Comparison of ENCODE assay signal across 34 cellular contexts in the genomic region with DNA sequence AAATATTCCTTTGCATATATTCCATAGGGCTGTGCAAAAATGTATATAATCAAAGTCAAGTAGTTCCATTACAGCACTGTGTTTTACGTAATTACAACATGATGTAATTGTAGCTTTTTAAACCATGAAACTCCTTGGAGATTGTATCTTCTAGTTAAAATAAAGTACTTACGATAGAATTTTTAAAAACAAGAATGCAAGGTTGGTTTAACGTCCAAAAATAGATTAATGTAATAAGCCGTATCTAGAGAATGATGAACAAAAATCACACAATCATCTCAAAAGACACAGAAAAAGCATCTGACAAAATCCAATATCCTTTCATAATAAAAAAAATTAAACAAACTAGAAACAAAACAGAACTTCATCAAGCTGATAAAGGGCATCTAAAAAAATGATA.
DNase-seq lines count a peak whose midpoint lies in the region; ATAC-seq, FAIRE-seq and TF ChIP-seq lines count a peak whose summit lies in the region.
"Had no signal": no experiment of that assay in that cellular context is flagged by ENCODE, and none has a peak within 500 bp of the region (broad histone marks: within the 10 kb centered on the region; RNA-seq: fewer than 3 reads in every experiment).

No MANE protein-coding gene starts in this region.

- no peak for TF ChIP-seq EP300 in K562 (IDR thresholded peaks at IDR 0.05; ENCODE audit: low read length)

- no peak overlapping the region for H3K4me3 Mint-ChIP-seq in activated CD4-positive, alpha-beta T cell treated with anti-CD3 and anti-CD28 coated beads for 36 hours
- H3K4me3 Mint-ChIP-seq: B cell; CD14-positive monocyte; CD4-positive, alpha-beta memory T cell; CD4-positive, alpha-beta T cell; CD4-positive, CD25-positive, alpha-beta regulatory T cell; CD8-positive, alpha-beta memory T cell; CD8-positive, alpha-beta T cell had no signal

- H3K9me3 ChIP-seq in adipocyte (ENCODE audit: control insufficient read depth, low read length), result peaks cover 60% of the 10 kb centered on the region
- peaks cover 11% of the 10 kb centered on the region for H3K9me3 ChIP-seq in K562 (replicated peaks; ENCODE audit: control insufficient read depth, insufficient read depth, low read depth, low read length)
- H3K9me3 ChIP-seq in right atrium auricular region, result peaks cover 5 to 39% of the 10 kb centered on the region in 2 donors
- H3K9me3 ChIP-seq: BE2C had no signal

- no peak for TF ChIP-seq POLR2A in K562 (conservative IDR thresholded peaks at IDR 0.05)

- no peaks in the 10 kb centered on the region for H4K20me1 ChIP-seq in K562 (replicated peaks; ENCODE audit: control insufficient read depth, insufficient read depth, low read length)
- H4K20me1 ChIP-seq: BLaER1; BLaER1 treated with 17β-estradiol and CSF1 and Interleukin-3, amounts not matched to agents 10 nM and 100 nM had no signal

- WGBS in K562 (ENCODE audit: insufficient coverage, low coverage, missing lambda C conversion rate), result 95% methylated on average over 4 of the region's 4 CpGs

- no TSS peak for BruUV-seq in K562 (replicated peaks; lab: Mats Ljungman, UMichigan)

- POLR2A ChIA-PET in K562 (lab: Yijun Ruan, JAX), result no interaction called here
- POLR2A ChIA-PET in activated CD4-positive, alpha-beta T cell treated with anti-CD3 and anti-CD28 coated beads for 36 hours (lab: Charles Lee), result no interaction called here

- no peak overlapping the region for H3K27ac Mint-ChIP-seq in activated CD4-positive, alpha-beta T cell treated with anti-CD3 and anti-CD28 coated beads for 36 hours
- H3K27ac Mint-ChIP-seq: B cell; CD14-positive monocyte; CD4-positive, alpha-beta memory T cell; CD4-positive, alpha-beta T cell; CD4-positive, CD25-positive, alpha-beta regulatory T cell; CD8-positive, alpha-beta memory T cell; CD8-positive, alpha-beta T cell had no signal

- peaks cover 17% of the 10 kb centered on the region for H3K9me3 Mint-ChIP-seq in activated CD4-positive, alpha-beta T cell treated with anti-CD3 and anti-CD28 coated beads for 36 hours (ENCODE audit: low read depth)

- TF ChIP-seq RAD21 in K562 (CRISPR knock-in tag; conservative IDR thresholded peaks at IDR 0.05 in 1 of 2, IDR thresholded peaks at IDR 0.05 in 1 of 2), result no peak

- DNase-seq in adipocyte (ENCODE audit: low read depth) (no peak), K562 (ENCODE audit: extremely low read depth in 1 of 4, low spot score in 3 of 4) (no peak), right atrium auricular region (ENCODE audit: low spot score) (no peak), T-helper 2 cell (no peak)
- DNase-seq in activated CD4-positive, alpha-beta T cell treated with anti-CD3 and anti-CD28 coated beads for 36 hours, result no peak
- DNase-seq: 8988T; ACHN; AML-193; BE2C; C1 segment of cervical spinal cord; Caco-2; Calu3; CD4-positive, alpha-beta memory T cell; CD4-positive, alpha-beta T cell; CD4-positive, CD25-positive, alpha-beta regulatory T cell; CD8-positive, alpha-beta memory T cell; CD8-positive, alpha-beta T cell; COR-L47; DMS 273 treated with DMSO at 0.1 percent for 48 hours; DMS153; DMS53; DMS79; DMS79 treated with DMSO at 0.1 percent for 48 hours; DND-41; EL had no signal

- H3K4me1 ChIP-seq in adipocyte (ENCODE audit: control insufficient read depth, insufficient read depth, low read length) (no peaks in the 10 kb centered on the region), K562 (replicated peaks in 1 of 2; ENCODE audit: control insufficient read depth in 2 of 2, insufficient read depth in 2 of 2, low read length in 2 of 2) (no peaks in the 10 kb centered on the region; a peak in 1 of 5 replicates), right atrium auricular region (no peaks in the 10 kb centered on the region)
- H3K4me1 ChIP-seq: A549, BE2C, Caco-2 had no signal

- in situ Hi-C loops in K562 (cut with MboI), result no loop called here

- intact Hi-C loops in K562 (cut with micrococcal nuclease), result no loop called here
- intact Hi-C loops in activated CD4-positive, alpha-beta T cell treated with anti-CD3 and anti-CD28 coated beads for 36 hours (cut with DNase I, micrococcal nuclease), result no loop called here

- peaks cover 42% of the 10 kb centered on the region for H3K36me3 Mint-ChIP-seq in activated CD4-positive, alpha-beta T cell treated with anti-CD3 and anti-CD28 coated beads for 36 hours (ENCODE audit: low read depth)

- CTCF ChIA-PET in K562 (lab: Yijun Ruan, JAX; ENCODE audit: low intra/inter-chr PET ratio), result no interaction called here
- CTCF ChIA-PET in activated CD4-positive, alpha-beta T cell treated with anti-CD3 and anti-CD28 coated beads for 36 hours (lab: Charles Lee), result interaction anchor here (0.6 kb wide), 1 partner anchor 86 kb away, joined by 5 read pairs; no protein-coding TSS in a partner anchor

- no peaks in the 10 kb centered on the region for H3K9me1 ChIP-seq in K562 (ENCODE audit: control insufficient read depth, insufficient read depth, low read length)

- no peak overlapping the region for H3K4me2 ChIP-seq in K562 (ENCODE audit: insufficient read depth, low read length)
- H3K4me2 ChIP-seq: A549; BLaER1; BLaER1 treated with 17β-estradiol and CSF1 and Interleukin-3, amounts not matched to agents 10 nM and 100 nM had no signal

- H3K27me3 Mint-ChIP-seq in activated CD4-positive, alpha-beta T cell treated with anti-CD3 and anti-CD28 coated beads for 36 hours, result no peaks in the 10 kb centered on the region
- H3K27me3 Mint-ChIP-seq: B cell; CD4-positive, alpha-beta memory T cell; CD4-positive, alpha-beta T cell; CD4-positive, CD25-positive, alpha-beta regulatory T cell; CD8-positive, alpha-beta memory T cell had no signal

- peaks cover 4% of the 10 kb centered on the region for H3K4me1 Mint-ChIP-seq in activated CD4-positive, alpha-beta T cell treated with anti-CD3 and anti-CD28 coated beads for 36 hours

- TF ChIP-seq CTCF in K562 (IDR thresholded peaks at IDR 0.05 in 2 of 3, conservative IDR thresholded peaks at IDR 0.05 in 1 of 3; ENCODE audit: insufficient read depth in 2 of 3, low read depth in 1 of 3, low read length in 3 of 3) (no peak), right atrium auricular region (IDR thresholded peaks at IDR 0.05) (no peak)

- H3K9ac ChIP-seq in adipocyte (ENCODE audit: low read length) (no peak overlapping the region), K562 (ENCODE audit: insufficient read depth in 1 of 2, low read depth in 2 of 2, low read length in 2 of 2) (no peak overlapping the region)
- H3K9ac ChIP-seq: BLaER1; BLaER1 treated with 17β-estradiol and CSF1 and Interleukin-3, amounts not matched to agents 10 nM and 100 nM had no signal

- H3K27ac ChIP-seq in K562 (ENCODE audit: extremely low read depth, low read depth, low read length), result no peak overlapping the region
- H3K27ac ChIP-seq in right atrium auricular region, result no peak overlapping the region
- H3K27ac ChIP-seq: 22Rv1; A549; BLaER1; BLaER1 treated with 17β-estradiol and CSF1 and Interleukin-3, amounts not matched to agents 10 nM and 100 nM; C4-2B had no signal

- peak overlapping the region; percentile 53 for H3K4me3 ChIP-seq in adipocyte (ENCODE audit: low read length)
- no peak overlapping the region for H3K4me3 ChIP-seq in K562
- no peak overlapping the region for H3K4me3 ChIP-seq in right atrium auricular region
- H3K4me3 ChIP-seq: A549; BLaER1; BLaER1 treated with 17β-estradiol and CSF1 and Interleukin-3, amounts not matched to agents 10 nM and 100 nM had no signal

- no peaks in the 10 kb centered on the region for H3K27me3 ChIP-seq in adipocyte (replicated peaks; ENCODE audit: control insufficient read depth, insufficient read depth, low read length)
- no peaks in the 10 kb centered on the region for H3K27me3 ChIP-seq in K562 (ENCODE audit: control insufficient read depth in 2 of 2, insufficient read depth in 2 of 2, low read length in 2 of 2)
- no peaks in the 10 kb centered on the region for H3K27me3 ChIP-seq in right atrium auricular region
- H3K27me3 ChIP-seq: BE2C; BLaER1; BLaER1 treated with 17β-estradiol and CSF1 and Interleukin-3, amounts not matched to agents 10 nM and 100 nM had no signal

- no peak for ATAC-seq in K562
- ATAC-seq in activated CD4-positive, alpha-beta T cell treated with anti-CD3 and anti-CD28 coated beads for 36 hours, result no peak
- ATAC-seq: A549; CD8-positive, alpha-beta T cell had no signal

- H3K36me3 ChIP-seq in adipocyte (ENCODE audit: control insufficient read depth, insufficient read depth, low read length, severe bottlenecking) (peaks cover 22% of the 10 kb centered on the region), K562 (ENCODE audit: control insufficient read depth, insufficient read depth, low read length) (no peaks in the 10 kb centered on the region), right atrium auricular region (peaks cover 5% of the 10 kb centered on the region)
- H3K36me3 ChIP-seq: BE2C had no signal

- no peak overlapping the region for H2AFZ ChIP-seq in K562 (ENCODE audit: low read depth, low read length)

- FAIRE-seq in G401.6 (lab: Jason Lieb, UNC) (peak; percentile 17), K562 (lab: Jason Lieb, UNC) (no peak)
- FAIRE-seq: A549, D721Med had no signal

- H3K79me2 ChIP-seq in K562 (ENCODE audit: control insufficient read depth, insufficient read depth, low read length), result no peaks in the 10 kb centered on the region; the same call in 2 of the 3 replicates

TF ChIP-seq in K562, 482 proteins besides CTCF, POLR2A, EP300 and RAD21:
- TF ChIP-seq MEF2A (IDR thresholded peaks at IDR 0.05; ENCODE audit: control insufficient read depth, low read depth, low read length) (peak; percentile 89; the same call in 1 of the 2 replicates), ZNF23 (CRISPR knock-in tag; IDR thresholded peaks at IDR 0.05) (no peak), CBX3 (IDR thresholded peaks at IDR 0.05; ENCODE audit: borderline replicate concordance in 1 of 2, low read length in 2 of 2) (0 out of 3 replicates have a peak, but pooled peaks of 1 of the 2 experiments have one; percentile 44), ZNF324 (CRISPR knock-in tag; IDR thresholded peaks at IDR 0.05) (peak; percentile 92)
- TF ChIP-seq, protein P1, sequence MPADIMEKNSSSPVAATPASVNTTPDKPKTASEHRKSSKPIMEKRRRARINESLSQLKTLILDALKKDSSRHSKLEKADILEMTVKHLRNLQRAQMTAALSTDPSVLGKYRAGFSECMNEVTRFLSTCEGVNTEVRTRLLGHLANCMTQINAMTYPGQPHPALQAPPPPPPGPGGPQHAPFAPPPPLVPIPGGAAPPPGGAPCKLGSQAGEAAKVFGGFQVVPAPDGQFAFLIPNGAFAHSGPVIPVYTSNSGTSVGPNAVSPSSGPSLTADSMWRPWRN (IDR thresholded peaks at IDR 0.05; ENCODE audit: low read depth), result no peak
